In genomic region chr15:73773428-73773827, GRCh38 we compare ENCODE assay signal across 30 cellular contexts. TPM values are rescaled to one million over a fixed set of nuclear protein-coding genes. Genes with fewer than 3 reads are reported as not detected.
"Had no signal": no experiment of that assay in that cellular context is flagged by ENCODE, and none has a peak within 500 bp of the region (broad histone marks: within the 10 kb centered on the region; RNA-seq: fewer than 3 reads in every experiment).

No MANE protein-coding gene starts in this region.

- H3K36me3 Mint-ChIP-seq: activated naive CD8-positive, alpha-beta T cell had no signal

- DNase-seq: activated B cell treated with CpG ODN at 0.5 μM for 24 hours; activated CD4-positive, alpha-beta T cell treated with anti-CD3 and anti-CD28 coated beads for 48 hours; activated CD4-positive, alpha-beta T cell treated with anti-CD3 and anti-CD28 coated beads, Interleukin-2, amount 50 U/mL, for 1 hour; activated CD4-positive, alpha-beta T cell treated with anti-CD3 and anti-CD28 coated beads, Interleukin-2, amount 50 U/mL, for 48 hours; activated CD8-positive, alpha-beta memory T cell treated with anti-CD3 and anti-CD28 coated beads for 24 hours; activated CD8-positive, alpha-beta T cell treated with anti-CD3 and anti-CD28 coated beads for 36 hours; activated effector memory CD4-positive, alpha-beta T cell treated with Interleukin-2 at 50 U/mL for 16 hours; activated gamma-delta T cell treated with Interleukin-2 at 50 U/mL for 16 hours; activated naive CD4-positive, alpha-beta T cell treated with anti-CD3 and anti-CD28 coated beads, Interleukin-2, amount 50 U/mL, for 16 hours; activated naive CD4-positive, alpha-beta T cell treated with Interleukin-2 at 50 U/mL for 16 hours; activated T-cell treated with anti-CD3 and anti-CD28 coated beads, Interleukin-2, amount 50 U/mL, for 4 hours; amniotic stem cell; anterior cingulate cortex; brain microvascular endothelial cell; effector memory CD4-positive, alpha-beta T cell; endodermal cell; foreskin fibroblast; T-helper 1 cell; T-helper 17 cell; T1000; WERI-Rb-1 had no signal

- FAIRE-seq: astrocyte, bronchial epithelial cell, colon, frontal cortex had no signal

- H3K4me3 Mint-ChIP-seq: activated B cell treated with CpG ODN at 0.5 μM for 24 hours; activated CD8-positive, alpha-beta T cell treated with anti-CD3 and anti-CD28 coated beads for 36 hours; activated naive CD8-positive, alpha-beta T cell; activated T-cell treated with anti-CD3 and anti-CD28 coated beads, Interleukin-2, amount 50 U/mL, for 4 hours; activated T-helper 17 cell treated with anti-CD3 and anti-CD28 coated beads, Interleukin-2, amount 50 U/mL, for 72 hours; endodermal cell; T-helper 17 cell; T-helper 2 cell treated with Interferon-gamma antibody and Interleukin-4, amounts not matched to agents 5 μg/mL and 100 μg/mL, for 36 hours had no signal

- H3K27ac Mint-ChIP-seq: activated B cell treated with CpG ODN at 0.5 μM for 24 hours; activated CD8-positive, alpha-beta T cell treated with anti-CD3 and anti-CD28 coated beads for 36 hours; activated naive CD8-positive, alpha-beta T cell; activated T-helper 17 cell treated with anti-CD3 and anti-CD28 coated beads, Interleukin-2, amount 50 U/mL, for 72 hours; endodermal cell; T-helper 17 cell; T-helper 2 cell treated with Interferon-gamma antibody and Interleukin-4, amounts not matched to agents 5 μg/mL and 100 μg/mL, for 36 hours had no signal

- H3K4me1 Mint-ChIP-seq: activated B cell treated with CpG ODN at 0.5 μM for 24 hours; activated T-helper 17 cell treated with anti-CD3 and anti-CD28 coated beads, Interleukin-2, amount 50 U/mL, for 72 hours; endodermal cell; T-helper 17 cell had no signal

- H3K9me3 Mint-ChIP-seq: activated B cell treated with CpG ODN at 0.5 μM for 24 hours; activated CD8-positive, alpha-beta T cell treated with anti-CD3 and anti-CD28 coated beads for 36 hours; activated T-cell treated with anti-CD3 and anti-CD28 coated beads, Interleukin-2, amount 50 U/mL, for 4 hours; activated T-helper 17 cell treated with anti-CD3 and anti-CD28 coated beads, Interleukin-2, amount 50 U/mL, for 72 hours; endodermal cell; T-helper 2 cell treated with Interferon-gamma antibody and Interleukin-4, amounts not matched to agents 5 μg/mL and 100 μg/mL, for 36 hours had no signal

- H3K36me3 ChIP-seq: brain microvascular endothelial cell, WERI-Rb-1 had no signal

- H3K27ac ChIP-seq: brain microvascular endothelial cell, WERI-Rb-1 had no signal

- ATAC-seq: activated CD4-positive, CD25-positive, alpha-beta regulatory T cell treated with anti-CD3 and anti-CD28 coated beads, Interleukin-2, amount 50 U/mL, for 24 hours; activated CD8-positive, alpha-beta T cell treated with anti-CD3 and anti-CD28 coated beads for 36 hours; activated T-cell treated with anti-CD3 and anti-CD28 coated beads, Interleukin-2, amount 50 U/mL, for 4 hours; activated T-helper 17 cell treated with anti-CD3 and anti-CD28 coated beads, Interleukin-2, amount 50 U/mL, for 72 hours; esophagus mucosa; T-helper 17 cell had no signal

RNA-seq across cellular contexts. Expression of gene INSYN1, which starts 20.3 kb away (rescaled TPM):
- total RNA-seq: activated B cell treated with CpG ODN at 0.5 μM for 24 hours; activated CD8-positive, alpha-beta T cell treated with anti-CD3 and anti-CD28 coated beads for 36 hours; activated T-cell treated with anti-CD3 and anti-CD28 coated beads, Interleukin-2, amount 50 U/mL, for 4 hours; activated T-helper 17 cell treated with anti-CD3 and anti-CD28 coated beads, Interleukin-2, amount 50 U/mL, for 72 hours; T-helper 17 cell had no signal
